ENCODE assay signal across 8 cellular contexts in genomic region chr17:3913531-3914318, GRCh38. TPM values are rescaled to one million over a fixed set of nuclear protein-coding genes. Genes with fewer than 3 reads are reported as not detected.
A peak's percentile ranks its signal among the peaks of the same experiment; 100 is the strongest.
DNase-seq lines count a peak whose midpoint lies in the region; ATAC-seq, FAIRE-seq and TF ChIP-seq lines count a peak whose summit lies in the region.

No MANE protein-coding gene starts in this region.

- TF ChIP-seq RAD21 in HCT116 (IDR thresholded peaks at IDR 0.05; ENCODE audit: low read depth), result peak; percentile 91

- H3K36me3 ChIP-seq in HCT116 (ENCODE audit: control insufficient read depth in 1 of 2, insufficient read depth in 2 of 2, low read length in 2 of 2) (no peaks in the 10 kb centered on the region), bronchial epithelial cell (ENCODE audit: control insufficient read depth, insufficient read depth, low read length) (no peaks in the 10 kb centered on the region)

- no peaks in the 10 kb centered on the region for H3K9me3 ChIP-seq in HCT116 (ENCODE audit: control insufficient read depth in 1 of 2, insufficient read depth in 1 of 2, low read depth in 1 of 2, low read length in 2 of 2)

- CTCF ChIA-PET in HCT116 (lab: Charles Lee), result interaction anchor here (0.6 to 3.9 kb wide), 23 partner anchors 9 to 302 kb away, joined by 3 to 31 read pairs (median 4); partner anchors contain the start of genes CAMKK1 and NCBP3

- FAIRE-seq in bronchial epithelial cell (lab: Jason Lieb, UNC), result peak; percentile 7

- BruUV-seq in HCT116 (replicated peaks; lab: Mats Ljungman, UMichigan), result no TSS peak

- no peak overlapping the region for H3K27ac ChIP-seq in HCT116 (ENCODE audit: low read depth, low read length)

- H3K4me2 ChIP-seq in HCT116 (ENCODE audit: low read length), result peak overlapping the region; percentile 54

- no peak for TF ChIP-seq POLR2A in HCT116 (IDR thresholded peaks at IDR 0.05; ENCODE audit: borderline replicate concordance, extremely low read depth, insufficient read depth, insufficient read length)

- peak overlapping the region; percentile 98 for H2AFZ ChIP-seq in HCT116 (ENCODE audit: low read depth, low read length, poor library complexity, severe bottlenecking)

- H3K4me3 ChIP-seq in HCT116 (replicated peaks in 1 of 2; ENCODE audit: low read depth in 1 of 2, low read length in 2 of 2), result no peak overlapping the region
- H3K4me3 ChIP-seq in bronchial epithelial cell (ENCODE audit: low read depth, low read length), result no peak overlapping the region

- no peaks in the 10 kb centered on the region for H3K27me3 ChIP-seq in HCT116 (ENCODE audit: insufficient read depth, low read length)
- peaks cover 2% of the 10 kb centered on the region for H3K27me3 ChIP-seq in bronchial epithelial cell (ENCODE audit: control insufficient read depth, insufficient read depth, low read length)

- RAD21 ChIA-PET in HCT116 (lab: Charles Lee; ENCODE audit: low non-redundant PET in 1 of 2, low total read pairs in 2 of 2, uncharacterized antibody in 2 of 2, unreplicated experiment in 2 of 2), result interaction anchor here (0.7 to 1.5 kb wide), 5 partner anchors 21 to 176 kb away, joined by 3 to 7 read pairs (median 3); partner anchors contain the start of genes ATP2A3 (in 1 of the 2) and CAMKK1 (in 1 of the 2)

- no peak overlapping the region for H3K9ac ChIP-seq in HCT116 (ENCODE audit: low read length)

- ATAC-seq in HCT116 (peak; percentile 95), GM21367 (IDR thresholded peaks at IDR 0.05; ENCODE audit: unreplicated experiment) (no peak)

- peak; percentile 99 for TF ChIP-seq CTCF in GM10266 (IDR thresholded peaks at IDR 0.05; ENCODE audit: control insufficient read depth, insufficient read depth, low read depth, missing control alignments)
- TF ChIP-seq CTCF in HCT116 (IDR thresholded peaks at IDR 0.05 in 2 of 3, conservative IDR thresholded peaks at IDR 0.05 in 1 of 3; ENCODE audit: borderline replicate concordance in 1 of 3, insufficient read depth in 1 of 3, low read depth in 2 of 3, low read length in 2 of 3), result peak; percentile 78 to 98 (median 96)
- TF ChIP-seq CTCF in bronchial epithelial cell (IDR thresholded peaks at IDR 0.05; ENCODE audit: insufficient read depth, low read length, severe bottlenecking), result peak; percentile 100

- intact Hi-C loops in HCT116 (cut with micrococcal nuclease), result loop anchor here (2.0 to 5.0 kb wide), 2 partner anchors 89 to 159 kb away; no protein-coding TSS in a partner anchor

- H3K9me2 ChIP-seq in HCT116 (ENCODE audit: insufficient read depth), result no peaks in the 10 kb centered on the region

- H4K20me1 ChIP-seq in HCT116 (ENCODE audit: insufficient read depth), result no peaks in the 10 kb centered on the region

- DNase-seq in GM10266 (ENCODE audit: extremely low spot score), result peak; percentile 88
- DNase-seq in HCT116 (ENCODE audit: low read depth, low spot score), result peak; percentile 54
- peak; percentile 53 for DNase-seq in NCI-H1694 (lab: John Stamatoyannopoulos, UW)
- peak; percentile 57 for DNase-seq in activated CD4-positive, CD25-positive, alpha-beta regulatory T cell treated with anti-CD3 and anti-CD28 coated beads, Interleukin-2, amount 50 U/mL, for 16 hours (ENCODE audit: low read depth, low spot score)
- DNase-seq in bronchial epithelial cell (ENCODE audit: low read depth), result peak; percentile 53
- DNase-seq in kidney glomerular epithelial cell (lab: John Stamatoyannopoulos, UW), result peak; percentile 54
- DNase-seq in stimulated activated CD4-positive, alpha-beta T cell treated with anti-CD3 and anti-CD28 coated beads, Interleukin-1b, Interleukin-23, amount 100 ng/mL, for 24 hours (ENCODE audit: low read depth in 4 of 4, low spot score in 1 of 4), result peak; percentile 47 to 71 (median 66)

- POLR2A ChIA-PET in HCT116 (lab: Charles Lee), result interaction anchor here (0.9 to 1.0 kb wide), 2 partner anchors 51 to 176 kb away, joined by 3 to 4 read pairs; no protein-coding TSS in a partner anchor

- H3K4me1 ChIP-seq in HCT116 (ENCODE audit: control insufficient read depth in 1 of 2, insufficient read depth in 2 of 2, low read length in 2 of 2), result peaks cover 0 to 8% of the 10 kb centered on the region in 2 experiments; a peak in 2 of 4 replicates

- no peaks in the 10 kb centered on the region for H3K79me2 ChIP-seq in HCT116 (ENCODE audit: insufficient read depth, low read length)

TF ChIP-seq in HCT116, 20 proteins besides CTCF, POLR2A, EP300 and RAD21:
- TF ChIP-seq, protein P1, sequence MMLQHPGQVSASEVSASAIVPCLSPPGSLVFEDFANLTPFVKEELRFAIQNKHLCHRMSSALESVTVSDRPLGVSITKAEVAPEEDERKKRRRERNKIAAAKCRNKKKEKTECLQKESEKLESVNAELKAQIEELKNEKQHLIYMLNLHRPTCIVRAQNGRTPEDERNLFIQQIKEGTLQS (IDR thresholded peaks at IDR 0.05), result no peak
- TF ChIP-seq ZNF274 (IDR thresholded peaks at IDR 0.05; ENCODE audit: low read depth, low read length), result no peak
- no peak for TF ChIP-seq EZH2 (IDR thresholded peaks at IDR 0.05)
- TF ChIP-seq CBX3 (IDR thresholded peaks at IDR 0.05; ENCODE audit: low read depth), result no peak
- TF ChIP-seq SIN3A (IDR thresholded peaks at IDR 0.05; ENCODE audit: low read depth), result no peak
- TF ChIP-seq EGR1 (IDR thresholded peaks at IDR 0.05; ENCODE audit: low read depth), result no peak
- no peak for TF ChIP-seq EZH2phosphoT487 (IDR thresholded peaks at IDR 0.05; ENCODE audit: borderline replicate concordance)
- TF ChIP-seq SP1 (IDR thresholded peaks at IDR 0.05; ENCODE audit: low read depth), result no peak
- TF ChIP-seq CEBPB (IDR thresholded peaks at IDR 0.05; ENCODE audit: low read depth), result no peak
- no peak for TF ChIP-seq YY1 (IDR thresholded peaks at IDR 0.05; ENCODE audit: extremely low read depth, insufficient replicate concordance, low read depth, low read length)
- no peak for TF ChIP-seq POLR2AphosphoS5 (IDR thresholded peaks at IDR 0.05; ENCODE audit: low read depth, low read length)
- no peak for TF ChIP-seq ZBTB33 (IDR thresholded peaks at IDR 0.05; ENCODE audit: extremely low read depth, insufficient replicate concordance, low read length)
- no peak for TF ChIP-seq ELF1 (IDR thresholded peaks at IDR 0.05; ENCODE audit: borderline replicate concordance, low read depth)
- TF ChIP-seq MAX (IDR thresholded peaks at IDR 0.05), result no peak
- no peak for TF ChIP-seq JUND (IDR thresholded peaks at IDR 0.05)
- TF ChIP-seq REST (IDR thresholded peaks at IDR 0.05; ENCODE audit: low read depth), result no peak
- TF ChIP-seq TCF7L2 (IDR thresholded peaks at IDR 0.05; ENCODE audit: borderline replicate concordance, extremely low read depth, insufficient read depth, insufficient read length), result no peak
- TF ChIP-seq FOSL1 (IDR thresholded peaks at IDR 0.05; ENCODE audit: low read depth), result no peak

RNA-seq across cellular contexts. Expression of gene P2RX1, which starts 2.5 kb away (rescaled TPM):
- total RNA-seq in HCT116 (2021; ENCODE audit: unreplicated experiment) (not detected), bronchial epithelial cell (not detected in 2 replicates)
- polyA plus RNA-seq in HCT116 (2012), result not detected in 2 replicates

RNA-seq across cellular contexts. Expression of gene CAMKK1, which starts 20.9 kb away (rescaled TPM):
- total RNA-seq in HCT116 (2021; ENCODE audit: unreplicated experiment), result 10.6 TPM
- 8.1 and 9.0 TPM in 2 replicates for polyA plus RNA-seq in HCT116 (2012)
- total RNA-seq in bronchial epithelial cell, result 2.7 and 3.4 TPM in 2 replicates

RNA-seq across cellular contexts. Expression of gene ATP2A3, which starts 50.5 kb away (rescaled TPM):
- total RNA-seq in HCT116 (2021; ENCODE audit: unreplicated experiment) (23.1 TPM), bronchial epithelial cell (under 0.01 and 0.13 TPM in 2 replicates)
- polyA plus RNA-seq in HCT116 (2012), result 18.9 and 23.7 TPM in 2 replicates

Comparison
In these comparisons a context has a peak if more than half of its experiments do, and no peak if none do; other contexts are left out.
1. RNA of gene ATP2A3, which starts 50.5 kb away (total RNA-seq): 23.1 TPM in HCT116 (single experiment); under 0.01 to 0.13 TPM in bronchial epithelial cell; every median in the first group is over 10 times any median in the second.
2. Peak in every context shown above with its lines, with median percentiles within 50 percentile points of each other: DNase-seq and CTCF ChIP-seq.